7 cellular contexts compared by ENCODE assay signal in genomic region chr16:84617068-84617630, GRCh38. TPM values are rescaled to one million over a fixed set of nuclear protein-coding genes. Genes with fewer than 3 reads are reported as not detected.
A peak's percentile ranks its signal among the peaks of the same experiment; 100 is the strongest.
DNase-seq lines count a peak whose midpoint lies in the region; ATAC-seq and TF ChIP-seq lines count a peak whose summit lies in the region.

No MANE protein-coding gene starts in this region.

- H3K4me1 ChIP-seq in lung (ENCODE audit: control insufficient read depth in 2 of 2, insufficient read depth in 2 of 2, low read length in 2 of 2) (peaks cover 0 to 16% of the 10 kb centered on the region in 2 donors), thoracic aorta (ENCODE audit: control insufficient read depth in 1 of 2, low read depth in 2 of 2) (peaks cover 0 to 21% of the 10 kb centered on the region in 2 donors)

- peak; percentile 12 for ATAC-seq in GM18520 (IDR thresholded peaks at IDR 0.05; ENCODE audit: unreplicated experiment)
- peak; percentile 39 for ATAC-seq in HG02763 (IDR thresholded peaks at IDR 0.05; ENCODE audit: unreplicated experiment)
- no peak for ATAC-seq in lung (ENCODE audit: insufficient read depth, low FRiP score)
- ATAC-seq in thoracic aorta (ENCODE audit: insufficient number of reproducible peaks, low FRiP score, low read depth), result no peak

- H3K27me3 ChIP-seq in lung (ENCODE audit: control insufficient read depth, insufficient read depth), result no peaks in the 10 kb centered on the region
- no peaks in the 10 kb centered on the region for H3K27me3 ChIP-seq in thoracic aorta (replicated peaks; ENCODE audit: insufficient read depth)

- no peaks in the 10 kb centered on the region for H3K36me3 ChIP-seq in lung (ENCODE audit: control insufficient read depth in 2 of 2, insufficient read depth in 2 of 2, low read length in 2 of 2)
- no peaks in the 10 kb centered on the region for H3K36me3 ChIP-seq in thoracic aorta

- 5 to 6% methylated on average over 30 of the region's 30 CpGs for WGBS in lung, 2 donors

- H3K9me3 ChIP-seq in lung (ENCODE audit: control insufficient read depth in 2 of 2, insufficient read depth in 1 of 2, low read length in 1 of 2), result no peaks in the 10 kb centered on the region
- no peaks in the 10 kb centered on the region for H3K9me3 ChIP-seq in thoracic aorta

- TF ChIP-seq CTCF in lung (IDR thresholded peaks at IDR 0.05; ENCODE audit: control extremely low read depth, extremely low read depth), result no peak
- no peak for TF ChIP-seq CTCF in thoracic aorta (IDR thresholded peaks at IDR 0.05)

- in situ Hi-C loops in SK-MEL-5 (cut with HindIII; ENCODE audit: low pct_unique_long_range_greater_than_20kb, low sequenced_read_pairs), result no loop called here

- H3K4me3 ChIP-seq in lung, result peak overlapping the region; percentile 78
- peak overlapping the region; percentile 75 for H3K4me3 ChIP-seq in thoracic aorta

- H3K27ac ChIP-seq in caudate nucleus (ENCODE audit: low read depth, low read length) (peak overlapping the region; percentile 3), lung (ENCODE audit: low read depth in 1 of 2, low read length in 1 of 2) (peak overlapping the region in 1 of 2 donors; percentile 71), thoracic aorta (peak overlapping the region; percentile 20 to 49)

- DNase-seq in SK-MEL-5 (ENCODE audit: low read depth, low spot score) (peak; percentile 10), caudate nucleus (lab: John Stamatoyannopoulos, UW) (peak in 1 of 61 donors; percentile 48), lung (ENCODE audit: low spot score) (no peak), thoracic aorta (ENCODE audit: low spot score) (no peak), AML-193 (lab: John Stamatoyannopoulos, UW) (no peak)

RNA-seq across cellular contexts. Expression of gene COTL1, which starts 0.7 kb away (rescaled TPM):
- total RNA-seq in SK-MEL-5 (2014; rRNA removed; shearing (Covaris generic)), result 159 and 171 TPM in 2 replicates
- polyA plus RNA-seq in SK-MEL-5 (2015; cell fraction: cytosol; rRNA removed), result 289 and 290 TPM in 2 replicates
- 32.8 and 33.8 TPM in 2 replicates for polyA plus RNA-seq in SK-MEL-5 (2015; cell fraction: nucleus; rRNA removed)
- total RNA-seq in lung (100 to 1,000 TPM in 1 of 2 donors, 10 to 100 TPM in 1; 62.4 to 204 TPM), thoracic aorta (10 to 100 TPM; 32.0 to 46.8 TPM)
- polyA plus RNA-seq in lung, result 100 to 1,000 TPM in 1 of 2 donors, 10 to 100 TPM in 1; 80.1 to 223 TPM

RNA-seq across cellular contexts. Expression of gene KLHL36, which starts 31.2 kb away (rescaled TPM):
- total RNA-seq in SK-MEL-5 (2014; rRNA removed; shearing (Covaris generic)), result 28.9 and 35.5 TPM in 2 replicates
- 29.3 and 43.2 TPM in 2 replicates for polyA plus RNA-seq in SK-MEL-5 (2015; cell fraction: cytosol; rRNA removed)
- 88.9 and 99.5 TPM in 2 replicates for polyA plus RNA-seq in SK-MEL-5 (2015; cell fraction: nucleus; rRNA removed)
- total RNA-seq in lung, result 10 to 100 TPM; 36.9 to 52.7 TPM
- 10 to 100 TPM; 18.1 to 27.7 TPM for polyA plus RNA-seq in lung
- 10 to 100 TPM; 63.9 to 79.7 TPM for total RNA-seq in thoracic aorta

Comparison
In these comparisons a context has a peak if more than half of its experiments do, and no peak if none do; other contexts are left out.
1. ATAC-seq: peak in GM18520 (single experiment) and HG02763 (single experiment); none in lung (single experiment) and thoracic aorta (single experiment).